ENCODE assay signal across 1 cellular context in genomic region chr3:23945903-23946751, GRCh38.
A peak's percentile ranks its signal among the peaks of the same experiment; 100 is the strongest.
TF ChIP-seq lines count a peak whose summit lies in the region.

No MANE protein-coding gene starts in this region.

TF ChIP-seq in HepG2, 621 proteins besides CTCF, POLR2A, EP300 and RAD21 (continued from another document and continues in another):
- TF ChIP-seq ZNF782 (CRISPR knock-in tag; IDR thresholded peaks at IDR 0.05; ENCODE audit: borderline replicate concordance): no peak
- no peak for TF ChIP-seq LRRFIP1 (CRISPR knock-in tag; conservative IDR thresholded peaks at IDR 0.05)
- 0 out of 2 replicates have a peak, but pooled peaks have one; percentile 15 for TF ChIP-seq DPF2 (CRISPR knock-in tag; IDR thresholded peaks at IDR 0.05; ENCODE audit: borderline replicate concordance, low read depth)
- TF ChIP-seq ATF2 (CRISPR knock-in tag; IDR thresholded peaks at IDR 0.05): peak; percentile 27; the same call in 1 of the 2 replicates
- TF ChIP-seq SPEN (CRISPR knock-in tag; IDR thresholded peaks at IDR 0.05; ENCODE audit: low read depth): peak; percentile 72
- peak; percentile 92 for TF ChIP-seq ZNF883 (CRISPR knock-in tag; IDR thresholded peaks at IDR 0.05; ENCODE audit: not compliant biosample characterization)
- TF ChIP-seq TOPORS (CRISPR knock-in tag; IDR thresholded peaks at IDR 0.05): peak; percentile 77
- TF ChIP-seq HNRNPL (IDR thresholded peaks at IDR 0.05; ENCODE audit: low read depth, low read length): no peak
- no peak; the same call in none of the 2 replicates for TF ChIP-seq ZNF547 (CRISPR knock-in tag; IDR thresholded peaks at IDR 0.05)
- TF ChIP-seq, protein P1, sequence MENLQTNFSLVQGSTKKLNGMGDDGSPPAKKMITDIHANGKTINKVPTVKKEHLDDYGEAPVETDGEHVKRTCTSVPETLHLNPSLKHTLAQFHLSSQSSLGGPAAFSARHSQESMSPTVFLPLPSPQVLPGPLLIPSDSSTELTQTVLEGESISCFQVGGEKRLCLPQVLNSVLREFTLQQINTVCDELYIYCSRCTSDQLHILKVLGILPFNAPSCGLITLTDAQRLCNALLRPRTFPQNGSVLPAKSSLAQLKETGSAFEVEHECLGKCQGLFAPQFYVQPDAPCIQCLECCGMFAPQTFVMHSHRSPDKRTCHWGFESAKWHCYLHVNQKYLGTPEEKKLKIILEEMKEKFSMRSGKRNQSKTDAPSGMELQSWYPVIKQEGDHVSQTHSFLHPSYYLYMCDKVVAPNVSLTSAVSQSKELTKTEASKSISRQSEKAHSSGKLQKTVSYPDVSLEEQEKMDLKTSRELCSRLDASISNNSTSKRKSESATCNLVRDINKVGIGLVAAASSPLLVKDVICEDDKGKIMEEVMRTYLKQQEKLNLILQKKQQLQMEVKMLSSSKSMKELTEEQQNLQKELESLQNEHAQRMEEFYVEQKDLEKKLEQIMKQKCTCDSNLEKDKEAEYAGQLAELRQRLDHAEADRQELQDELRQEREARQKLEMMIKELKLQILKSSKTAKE (CRISPR knock-in tag; IDR thresholded peaks at IDR 0.05; ENCODE audit: borderline replicate concordance): peak; percentile 74
- peak; percentile 92 for TF ChIP-seq TEF (CRISPR knock-in tag; IDR thresholded peaks at IDR 0.05)
- TF ChIP-seq ZNF788 (CRISPR knock-in tag; IDR thresholded peaks at IDR 0.05; ENCODE audit: borderline replicate concordance): peak; percentile 75
- no peak for TF ChIP-seq RERE (CRISPR knock-in tag; IDR thresholded peaks at IDR 0.05; ENCODE audit: low read depth)
- no peak for TF ChIP-seq NR1H2 (CRISPR knock-in tag; IDR thresholded peaks at IDR 0.05; ENCODE audit: borderline replicate concordance, low read depth)
- no peak for TF ChIP-seq SRF (IDR thresholded peaks at IDR 0.05; ENCODE audit: low read depth, low read length)
- TF ChIP-seq SATB2 (CRISPR knock-in tag; IDR thresholded peaks at IDR 0.05): no peak
- TF ChIP-seq, protein P2, sequence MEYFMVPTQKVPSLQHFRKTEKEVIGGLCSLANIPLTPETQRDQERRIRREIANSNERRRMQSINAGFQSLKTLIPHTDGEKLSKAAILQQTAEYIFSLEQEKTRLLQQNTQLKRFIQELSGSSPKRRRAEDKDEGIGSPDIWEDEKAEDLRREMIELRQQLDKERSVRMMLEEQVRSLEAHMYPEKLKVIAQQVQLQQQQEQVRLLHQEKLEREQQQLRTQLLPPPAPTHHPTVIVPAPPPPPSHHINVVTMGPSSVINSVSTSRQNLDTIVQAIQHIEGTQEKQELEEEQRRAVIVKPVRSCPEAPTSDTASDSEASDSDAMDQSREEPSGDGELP (IDR thresholded peaks at IDR 0.05; ENCODE audit: borderline replicate concordance, low read depth): peak; percentile 53; the same call in 1 of the 2 replicates
- peak; percentile 37; the same call in 1 of the 2 replicates for TF ChIP-seq IRF2 (CRISPR knock-in tag; IDR thresholded peaks at IDR 0.05)
- peak; percentile 71 for TF ChIP-seq ZFX (CRISPR knock-in tag; IDR thresholded peaks at IDR 0.05; ENCODE audit: low read depth)
- TF ChIP-seq TFE3 (CRISPR knock-in tag; IDR thresholded peaks at IDR 0.05): peak; percentile 73
- TF ChIP-seq PHF8 (CRISPR knock-in tag; IDR thresholded peaks at IDR 0.05): peak; percentile 90
- no peak for TF ChIP-seq ZNF251 (CRISPR knock-in tag; IDR thresholded peaks at IDR 0.05)
- TF ChIP-seq TRAFD1 (CRISPR knock-in tag; IDR thresholded peaks at IDR 0.05; ENCODE audit: borderline replicate concordance): no peak
- no peak; the same call in 1 of the 2 replicates for TF ChIP-seq FOXO1 (CRISPR knock-in tag; IDR thresholded peaks at IDR 0.05)
- peak; percentile 90 for TF ChIP-seq MYC (CRISPR knock-in tag; IDR thresholded peaks at IDR 0.05; ENCODE audit: borderline replicate concordance)
- no peak for TF ChIP-seq LCORL (IDR thresholded peaks at IDR 0.05)
- TF ChIP-seq LCORL (CRISPR knock-in tag; IDR thresholded peaks at IDR 0.05): 0 out of 2 replicates have a peak, but pooled peaks have one; percentile 49
- peak; percentile 77; the same call in 1 of the 2 replicates for TF ChIP-seq ZNF558 (CRISPR knock-in tag; IDR thresholded peaks at IDR 0.05; ENCODE audit: borderline replicate concordance)
- peak; percentile 12; the same call in 1 of the 2 replicates for TF ChIP-seq DRAP1 (CRISPR knock-in tag; IDR thresholded peaks at IDR 0.05)
- no peak for TF ChIP-seq CC2D1A (CRISPR knock-in tag; IDR thresholded peaks at IDR 0.05)
- TF ChIP-seq HNRNPUL1 (IDR thresholded peaks at IDR 0.05; ENCODE audit: low read depth, low read length): no peak
- peak; percentile 89 for TF ChIP-seq ZNF607 (CRISPR knock-in tag; IDR thresholded peaks at IDR 0.05; ENCODE audit: borderline replicate concordance)
- TF ChIP-seq SCMH1 (CRISPR knock-in tag; IDR thresholded peaks at IDR 0.05; ENCODE audit: borderline replicate concordance): no peak
- peak; percentile 51 for TF ChIP-seq ZNF263 (CRISPR knock-in tag; IDR thresholded peaks at IDR 0.05)
- TF ChIP-seq STAT6 (CRISPR knock-in tag; IDR thresholded peaks at IDR 0.05; ENCODE audit: borderline replicate concordance): no peak
- TF ChIP-seq, protein P3, sequence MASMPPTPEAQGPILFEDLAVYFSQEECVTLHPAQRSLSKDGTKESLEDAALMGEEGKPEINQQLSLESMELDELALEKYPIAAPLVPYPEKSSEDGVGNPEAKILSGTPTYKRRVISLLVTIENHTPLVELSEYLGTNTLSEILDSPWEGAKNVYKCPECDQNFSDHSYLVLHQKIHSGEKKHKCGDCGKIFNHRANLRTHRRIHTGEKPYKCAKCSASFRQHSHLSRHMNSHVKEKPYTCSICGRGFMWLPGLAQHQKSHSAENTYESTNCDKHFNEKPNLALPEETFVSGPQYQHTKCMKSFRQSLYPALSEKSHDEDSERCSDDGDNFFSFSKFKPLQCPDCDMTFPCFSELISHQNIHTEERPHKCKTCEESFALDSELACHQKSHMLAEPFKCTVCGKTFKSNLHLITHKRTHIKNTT (CRISPR knock-in tag; IDR thresholded peaks at IDR 0.05): no peak
- peak; percentile 82 for TF ChIP-seq ZNF776 (CRISPR knock-in tag; IDR thresholded peaks at IDR 0.05)
- no peak for TF ChIP-seq KDM3A (CRISPR knock-in tag; IDR thresholded peaks at IDR 0.05; ENCODE audit: low read depth)
